ENCODE assay signal across 12 cellular contexts in the genomic region with DNA sequence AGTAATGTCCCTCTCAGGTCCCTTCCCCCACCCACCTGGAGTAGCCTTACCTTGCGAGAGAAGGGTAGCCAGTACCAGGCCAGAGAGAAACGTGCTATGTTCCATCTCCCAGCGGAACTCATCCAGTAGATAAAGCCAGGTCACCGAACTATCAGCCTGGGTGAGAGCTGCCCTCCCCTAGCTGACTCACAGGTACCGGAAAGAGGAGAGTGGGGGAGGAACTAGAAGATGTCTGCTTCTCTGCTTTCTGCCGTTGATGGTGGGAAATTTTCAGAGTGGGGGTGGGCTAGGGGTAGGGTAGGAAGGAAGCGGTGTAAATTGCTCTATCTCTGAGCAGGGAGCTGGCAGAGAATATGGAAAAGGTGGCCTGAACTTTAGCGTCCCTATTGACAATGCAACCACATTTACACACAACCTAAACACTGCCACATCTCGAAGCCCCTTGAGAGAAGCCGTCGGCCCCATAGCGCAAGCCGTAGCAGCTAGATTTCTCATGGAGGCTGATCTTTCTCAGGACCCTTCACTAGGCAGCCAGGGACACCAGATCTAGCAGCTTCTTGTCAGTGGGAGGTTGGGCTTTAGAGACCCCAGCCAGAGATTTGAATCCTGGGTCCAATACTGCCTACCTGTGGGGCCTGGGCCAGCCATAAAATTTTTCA. TPM values are rescaled to one million over a fixed set of nuclear protein-coding genes. Genes with fewer than 3 reads are reported as not detected.
A peak's percentile ranks its signal among the peaks of the same experiment; 100 is the strongest.
DNase-seq lines count a peak whose midpoint lies in the region; ATAC-seq, FAIRE-seq and TF ChIP-seq lines count a peak whose summit lies in the region.
"Had no signal": no experiment of that assay in that cellular context is flagged by ENCODE, and none has a peak within 500 bp of the region (broad histone marks: within the 10 kb centered on the region; RNA-seq: fewer than 3 reads in every experiment).

CD3D (minus strand) TSS at position 203 of the 659 bp plus-strand sequence; CDS start at position 105, 98 bp downstream.

- H3K27me3 ChIP-seq in mucosa of rectum (ENCODE audit: control insufficient read depth in 2 of 2, insufficient read depth in 2 of 2, low read length in 2 of 2) (no peaks in the 10 kb centered on the region), pancreas (no peaks in the 10 kb centered on the region)

- peak; percentile 63 for DNase-seq in activated T-helper 1 cell treated with anti-CD3 and anti-CD28 coated beads, Interleukin-12 subunit alpha, Interleukin-12 subunit beta, Interleukin-2, Interleukin-4 antibody, amounts not matched to agents 30 ng/mL and 10 ng/mL and 1 ng/mL, durations not matched to agents 14 hours and 24 hours and 36 hours (ENCODE audit: low spot score)
- DNase-seq in stimulated activated naive CD8-positive, alpha-beta T cell treated with anti-CD3 and anti-CD28 coated beads, Interleukin-15, amount 100 ng/mL, for 72 hours = peak; percentile 60 to 76
- DNase-seq in iPS-NIHi11 (ENCODE audit: low spot score) = no peak
- DNase-seq in pancreas = no peak
- DNase-seq in RPMI8226 = no peak
- no peak for DNase-seq in SHP77 treated with DMSO at 0.1 percent for 48 hours (lab: John Stamatoyannopoulos, UW)
- DNase-seq: foreskin keratinocyte, NCI-H748 treated with DMSO at 0.1 percent for 48 hours had no signal

- peak within 1 kb of the TSS; percentile 86 for H3K27ac Mint-ChIP-seq in activated T-helper 1 cell treated with anti-CD3 and anti-CD28 coated beads, Interleukin-12 subunit alpha, Interleukin-12 subunit beta, Interleukin-2, Interleukin-4 antibody, amounts not matched to agents 30 ng/mL and 10 ng/mL and 1 ng/mL, durations not matched to agents 14 hours and 24 hours and 36 hours
- H3K27ac Mint-ChIP-seq in stimulated activated naive CD8-positive, alpha-beta T cell treated with anti-CD3 and anti-CD28 coated beads, Interleukin-15, amount 100 ng/mL, for 72 hours = peak within 1 kb of the TSS; percentile 73 to 87

- no peaks in the 10 kb centered on the region for H3K36me3 ChIP-seq in mucosa of rectum (ENCODE audit: control insufficient read depth in 2 of 2, insufficient read depth in 2 of 2, low read length in 2 of 2)
- no peaks in the 10 kb centered on the region for H3K36me3 ChIP-seq in pancreas

- H3K27ac ChIP-seq in mucosa of rectum (ENCODE audit: low read depth in 2 of 2, low read length in 2 of 2) (peak within 1 kb of the TSS; percentile 14 to 61), pancreas (no peak within 1 kb of the TSS)
- H3K27ac ChIP-seq: foreskin keratinocyte had no signal

- H3K4me1 ChIP-seq in mucosa of rectum (ENCODE audit: control insufficient read depth in 2 of 2, insufficient read depth in 2 of 2, low read length in 2 of 2) (no peaks in the 10 kb centered on the region), pancreas (no peaks in the 10 kb centered on the region)
- H3K4me1 ChIP-seq: foreskin keratinocyte had no signal

- ATAC-seq in stimulated activated naive CD8-positive, alpha-beta T cell treated with anti-CD3 and anti-CD28 coated beads, Interleukin-15, amount 100 ng/mL, for 72 hours = peak; percentile 65
- no peak for ATAC-seq in pancreas
- ATAC-seq: foreskin keratinocyte had no signal

- no peaks in the 10 kb centered on the region for H3K27me3 Mint-ChIP-seq in activated T-helper 1 cell treated with anti-CD3 and anti-CD28 coated beads, Interleukin-12 subunit alpha, Interleukin-12 subunit beta, Interleukin-2, Interleukin-4 antibody, amounts not matched to agents 30 ng/mL and 10 ng/mL and 1 ng/mL, durations not matched to agents 14 hours and 24 hours and 36 hours (ENCODE audit: insufficient read depth)
- no peaks in the 10 kb centered on the region for H3K27me3 Mint-ChIP-seq in stimulated activated naive CD8-positive, alpha-beta T cell treated with anti-CD3 and anti-CD28 coated beads, Interleukin-15, amount 100 ng/mL, for 72 hours

- intact Hi-C loops in T-helper 2 cell treated with Interferon-gamma antibody and Interleukin-4, amounts not matched to agents 100 ng/mL and 5 ng/mL, for 36 hours (cut with micrococcal nuclease) = loop anchor here (1.0 to 5.0 kb wide), 7 partner anchors 37 to 340 kb away; partner anchors contain the start of genes ATP5MG, KMT2A and MPZL3
- intact Hi-C loops in activated T-helper 1 cell treated with anti-CD3 and anti-CD28 coated beads, Interleukin-12 subunit alpha, Interleukin-12 subunit beta, Interleukin-2, Interleukin-4 antibody, amounts not matched to agents 30 ng/mL and 10 ng/mL and 1 ng/mL, durations not matched to agents 14 hours and 24 hours and 36 hours (cut with micrococcal nuclease) = loop anchor here (1.0 to 5.0 kb wide), 4 partner anchors 11 to 195 kb away; partner anchors contain the start of gene KMT2A
- intact Hi-C loops in pancreas (cut with DNase I) = no loop called here

- 71 to 76% methylated on average over 13 of the region's 13 CpGs for WGBS in pancreas, 2 donors

- peaks cover 48% of the 10 kb centered on the region for H3K36me3 Mint-ChIP-seq in activated T-helper 1 cell treated with anti-CD3 and anti-CD28 coated beads, Interleukin-12 subunit alpha, Interleukin-12 subunit beta, Interleukin-2, Interleukin-4 antibody, amounts not matched to agents 30 ng/mL and 10 ng/mL and 1 ng/mL, durations not matched to agents 14 hours and 24 hours and 36 hours (ENCODE audit: low read depth)

- H3K4me3 ChIP-seq in mucosa of rectum (ENCODE audit: low read length in 2 of 2) = peak within 1 kb of the TSS in 1 of 2 donors; percentile 62
- H3K4me3 ChIP-seq in pancreas = no peak within 1 kb of the TSS

- no peaks in the 10 kb centered on the region for H3K9me3 ChIP-seq in mucosa of rectum (ENCODE audit: control insufficient read depth in 2 of 2, low read length in 2 of 2)
- no peaks in the 10 kb centered on the region for H3K9me3 ChIP-seq in pancreas

- TF ChIP-seq CTCF in pancreas (IDR thresholded peaks at IDR 0.05) = no peak

- H3K4me1 Mint-ChIP-seq in activated T-helper 1 cell treated with anti-CD3 and anti-CD28 coated beads, Interleukin-12 subunit alpha, Interleukin-12 subunit beta, Interleukin-2, Interleukin-4 antibody, amounts not matched to agents 30 ng/mL and 10 ng/mL and 1 ng/mL, durations not matched to agents 14 hours and 24 hours and 36 hours (ENCODE audit: low read depth) = peaks cover 79% of the 10 kb centered on the region
- peaks cover 78% of the 10 kb centered on the region for H3K4me1 Mint-ChIP-seq in stimulated activated naive CD8-positive, alpha-beta T cell treated with anti-CD3 and anti-CD28 coated beads, Interleukin-15, amount 100 ng/mL, for 72 hours

- no peaks in the 10 kb centered on the region for H3K9me3 Mint-ChIP-seq in activated T-helper 1 cell treated with anti-CD3 and anti-CD28 coated beads, Interleukin-12 subunit alpha, Interleukin-12 subunit beta, Interleukin-2, Interleukin-4 antibody, amounts not matched to agents 30 ng/mL and 10 ng/mL and 1 ng/mL, durations not matched to agents 14 hours and 24 hours and 36 hours
- H3K9me3 Mint-ChIP-seq in stimulated activated naive CD8-positive, alpha-beta T cell treated with anti-CD3 and anti-CD28 coated beads, Interleukin-15, amount 100 ng/mL, for 72 hours = no peaks in the 10 kb centered on the region

- peak within 1 kb of the TSS in 1 of 2 donors; percentile 41 for H3K9ac ChIP-seq in mucosa of rectum (ENCODE audit: low read depth in 1 of 2, low read length in 2 of 2)

- peak within 1 kb of the TSS; percentile 90 for H3K4me3 Mint-ChIP-seq in activated T-helper 1 cell treated with anti-CD3 and anti-CD28 coated beads, Interleukin-12 subunit alpha, Interleukin-12 subunit beta, Interleukin-2, Interleukin-4 antibody, amounts not matched to agents 30 ng/mL and 10 ng/mL and 1 ng/mL, durations not matched to agents 14 hours and 24 hours and 36 hours
- H3K4me3 Mint-ChIP-seq in stimulated activated naive CD8-positive, alpha-beta T cell treated with anti-CD3 and anti-CD28 coated beads, Interleukin-15, amount 100 ng/mL, for 72 hours = peak within 1 kb of the TSS; percentile 83 to 89

- FAIRE-seq in pancreas (lab: Jason Lieb, UNC) = no peak
- FAIRE-seq: astrocyte had no signal

RNA-seq across cellular contexts. Expression of gene CD3D, which starts in this region (rescaled TPM):
- total RNA-seq in T-helper 2 cell treated with Interferon-gamma antibody and Interleukin-4, amounts not matched to agents 100 ng/mL and 5 ng/mL, for 36 hours = 474 and 495 TPM in 2 replicates
- total RNA-seq in activated T-helper 1 cell treated with anti-CD3 and anti-CD28 coated beads, Interleukin-12 subunit alpha, Interleukin-12 subunit beta, Interleukin-2, Interleukin-4 antibody, amounts not matched to agents 30 ng/mL and 10 ng/mL and 1 ng/mL, durations not matched to agents 14 hours and 24 hours and 36 hours = 486 and 491 TPM in 2 replicates
- total RNA-seq in pancreas = 1 to 10 TPM in 2 of 6 donors, under 1 TPM in 4; 0.23 to 2.4 (median 0.82) TPM
- polyA plus RNA-seq in pancreas = under 1 TPM; 0.14 to 0.80 TPM
- total RNA-seq: foreskin keratinocyte had no signal
- polyA plus RNA-seq: foreskin keratinocyte, neural cell had no signal

Comparison
In these comparisons a context has a peak if more than half of its experiments do, and no peak if none do; other contexts are left out.
1. RNA of gene CD3D (total RNA-seq): 474 to 495 TPM in T-helper 2 cell treated with Interferon-gamma antibody and Interleukin-4, amounts not matched to agents 100 ng/mL and 5 ng/mL, for 36 hours and 486 to 491 TPM in activated T-helper 1 cell treated with anti-CD3 and anti-CD28 coated beads, Interleukin-12 subunit alpha, Interleukin-12 subunit beta, Interleukin-2, Interleukin-4 antibody, amounts not matched to agents 30 ng/mL and 10 ng/mL and 1 ng/mL, durations not matched to agents 14 hours and 24 hours and 36 hours; 0.23 to 2.4 TPM in pancreas; every median in the first group is over 100 times any median in the second.
2. DNase-seq: peak in activated T-helper 1 cell treated with anti-CD3 and anti-CD28 coated beads, Interleukin-12 subunit alpha, Interleukin-12 subunit beta, Interleukin-2, Interleukin-4 antibody, amounts not matched to agents 30 ng/mL and 10 ng/mL and 1 ng/mL, durations not matched to agents 14 hours and 24 hours and 36 hours (single experiment) and stimulated activated naive CD8-positive, alpha-beta T cell treated with anti-CD3 and anti-CD28 coated beads, Interleukin-15, amount 100 ng/mL, for 72 hours (2 of 2); none in iPS-NIHi11 (single experiment), pancreas (0 of 6), RPMI8226 (single experiment) and SHP77 treated with DMSO at 0.1 percent for 48 hours (single experiment).
3. H3K27ac ChIP-seq: peak in mucosa of rectum (2 of 2); none in pancreas (0 of 4).
4. intact Hi-C loops: an anchor here in T-helper 2 cell treated with Interferon-gamma antibody and Interleukin-4, amounts not matched to agents 100 ng/mL and 5 ng/mL, for 36 hours (1.0 to 5.0 kb wide) and activated T-helper 1 cell treated with anti-CD3 and anti-CD28 coated beads, Interleukin-12 subunit alpha, Interleukin-12 subunit beta, Interleukin-2, Interleukin-4 antibody, amounts not matched to agents 30 ng/mL and 10 ng/mL and 1 ng/mL, durations not matched to agents 14 hours and 24 hours and 36 hours (1.0 to 5.0 kb wide); none called in pancreas.